ENCODE assay signal across 28 cellular contexts in the genomic region with DNA sequence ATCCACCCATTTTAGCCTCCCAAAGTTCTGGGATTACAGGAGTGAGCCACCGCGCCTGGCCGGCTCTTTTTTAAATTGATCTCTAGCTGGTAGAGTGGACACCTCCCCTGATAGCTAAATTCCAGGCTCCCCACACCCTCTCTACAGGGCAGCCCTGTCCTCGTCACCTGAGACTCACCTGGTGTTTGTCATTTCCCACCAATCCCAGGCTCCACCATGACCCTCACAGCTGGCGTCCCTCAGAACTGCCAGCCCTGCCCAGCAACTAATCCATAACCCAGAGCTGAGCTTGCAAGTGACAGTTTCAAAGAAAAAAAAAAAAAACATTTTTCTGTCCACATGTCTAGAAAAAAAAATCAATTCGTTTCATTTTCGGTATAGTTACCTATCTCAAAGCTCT.
"Had no signal": no experiment of that assay in that cellular context is flagged by ENCODE, and none has a peak within 500 bp of the region (broad histone marks: within the 10 kb centered on the region; RNA-seq: fewer than 3 reads in every experiment).

No MANE protein-coding gene starts in this region.

- H3K9ac ChIP-seq: neural progenitor cell, parathyroid adenoma had no signal

- DNase-seq: natural killer cell; occipital lobe; ovary; posterior cingulate gyrus; psoas muscle; right cardiac atrium; right lobe of liver; sigmoid colon; small intestine; stimulated activated CD4-positive, alpha-beta T cell treated with anti-CD3 and anti-CD28 coated beads, Interleukin-15, amount 100 ng/mL, for 24 hours; stimulated activated CD4-positive, alpha-beta T cell treated with anti-CD3 and anti-CD28 coated beads, Interleukin-2, amount 100 ng/mL, for 24 hours; stimulated activated CD4-positive, alpha-beta T cell treated with anti-CD3 and anti-CD28 coated beads, Interleukin-2, amount 100 ng/mL, for 48 hours; stimulated activated CD4-positive, alpha-beta T cell treated with anti-CD3 and anti-CD28 coated beads, Interleukin-4, amount 100 ng/mL, for 24 hours; stimulated activated naive B cell treated with anti-CD40 and anti-IgM and Interleukin-4, amounts not matched to agents 10 μg/mL and 1 μg/mL and 100 μg/mL, for 72 hours; stimulated activated naive CD4-positive, alpha-beta T cell treated with Interleukin-2 at 50 U/mL for 16 hours; stomach; thyroid gland; trophoblast cell; upper lobe of right lung; uterus had no signal

- H3K4me2 ChIP-seq: neural progenitor cell had no signal

- H3K4me3 ChIP-seq: neural progenitor cell, ovary, psoas muscle, right lobe of liver, sigmoid colon, stomach, thoracic aorta, thyroid gland, tibial nerve, upper lobe of right lung, uterus had no signal

- H3K36me3 Mint-ChIP-seq: natural killer cell; neural progenitor cell; stimulated activated effector memory CD8-positive, alpha-beta T cell treated with anti-CD3 and anti-CD28 coated beads, Interleukin-12 subunit alpha, Interleukin-12 subunit beta, amount 100 ng/mL, for 72 hours; stimulated activated naive B cell treated with anti-CD40 and anti-IgM and Interleukin-4, amounts not matched to agents 10 μg/mL and 1 μg/mL and 100 μg/mL, for 72 hours had no signal

- H3K9me3 Mint-ChIP-seq: natural killer cell; nephron; neural progenitor cell; stimulated activated effector memory CD8-positive, alpha-beta T cell treated with anti-CD3 and anti-CD28 coated beads, Interleukin-12 subunit alpha, Interleukin-12 subunit beta, amount 100 ng/mL, for 72 hours; stimulated activated naive B cell treated with anti-CD40 and anti-IgM and Interleukin-4, amounts not matched to agents 10 μg/mL and 1 μg/mL and 100 μg/mL, for 72 hours; stimulated activated naive CD8-positive, alpha-beta T cell treated with anti-CD3 and anti-CD28 coated beads, Interleukin-15, Interleukin-2, amounts not matched to agents 100 ng/mL and 50 ng/mL, for 24 hours had no signal

- H3K27me3 Mint-ChIP-seq: progenitor cell of endocrine pancreas; stimulated activated naive B cell treated with anti-CD40 and anti-IgM and Interleukin-4, amounts not matched to agents 10 μg/mL and 1 μg/mL and 100 μg/mL, for 72 hours; stimulated activated naive CD8-positive, alpha-beta T cell treated with anti-CD3 and anti-CD28 coated beads, Interleukin-15, Interleukin-2, amounts not matched to agents 100 ng/mL and 50 ng/mL, for 24 hours had no signal

- H3K36me3 ChIP-seq: neural progenitor cell, ovary, right lobe of liver, sigmoid colon, stomach, thoracic aorta, thyroid gland, tibial nerve, upper lobe of right lung, uterus had no signal

- H3K4me3 Mint-ChIP-seq: natural killer cell; nephron; neural progenitor cell; stimulated activated effector memory CD8-positive, alpha-beta T cell treated with anti-CD3 and anti-CD28 coated beads, Interleukin-12 subunit alpha, Interleukin-12 subunit beta, amount 100 ng/mL, for 72 hours; stimulated activated naive B cell treated with anti-CD40 and anti-IgM and Interleukin-4, amounts not matched to agents 10 μg/mL and 1 μg/mL and 100 μg/mL, for 72 hours; stimulated activated naive CD8-positive, alpha-beta T cell treated with anti-CD3 and anti-CD28 coated beads, Interleukin-15, Interleukin-2, amounts not matched to agents 100 ng/mL and 50 ng/mL, for 24 hours had no signal

- H3K27me3 ChIP-seq: neural progenitor cell, ovary, right lobe of liver, sigmoid colon, stomach, thyroid gland, tibial nerve, upper lobe of right lung, uterus had no signal

- H3K4me1 ChIP-seq: parathyroid adenoma, psoas muscle, right lobe of liver, sigmoid colon, stomach, upper lobe of right lung, uterus had no signal

- H3K9me3 ChIP-seq: ovary, psoas muscle, right lobe of liver, sigmoid colon, stomach, thoracic aorta, thyroid gland, tibial nerve, upper lobe of right lung, uterus had no signal

- H3K4me1 Mint-ChIP-seq: natural killer cell; nephron; stimulated activated effector memory CD8-positive, alpha-beta T cell treated with anti-CD3 and anti-CD28 coated beads, Interleukin-12 subunit alpha, Interleukin-12 subunit beta, amount 100 ng/mL, for 72 hours; stimulated activated naive B cell treated with anti-CD40 and anti-IgM and Interleukin-4, amounts not matched to agents 10 μg/mL and 1 μg/mL and 100 μg/mL, for 72 hours had no signal

- ATAC-seq: natural killer cell; psoas muscle; right cardiac atrium; right lobe of liver; stimulated activated effector memory CD8-positive, alpha-beta T cell treated with anti-CD3 and anti-CD28 coated beads, Interleukin-12 subunit alpha, Interleukin-12 subunit beta, amount 100 ng/mL, for 72 hours; stimulated activated naive B cell treated with anti-CD40 and anti-IgM and Interleukin-4, amounts not matched to agents 10 μg/mL and 1 μg/mL and 100 μg/mL, for 72 hours; upper lobe of right lung had no signal

- H3K27ac ChIP-seq: neural progenitor cell, ovary, parathyroid adenoma, psoas muscle, right lobe of liver, sigmoid colon, stomach, thoracic aorta, thyroid gland, tibial nerve, upper lobe of right lung, uterus had no signal

- H3K27ac Mint-ChIP-seq: natural killer cell; nephron; neural progenitor cell; progenitor cell of endocrine pancreas; stimulated activated effector memory CD8-positive, alpha-beta T cell treated with anti-CD3 and anti-CD28 coated beads, Interleukin-12 subunit alpha, Interleukin-12 subunit beta, amount 100 ng/mL, for 72 hours; stimulated activated naive B cell treated with anti-CD40 and anti-IgM and Interleukin-4, amounts not matched to agents 10 μg/mL and 1 μg/mL and 100 μg/mL, for 72 hours; stimulated activated naive CD8-positive, alpha-beta T cell treated with anti-CD3 and anti-CD28 coated beads, Interleukin-15, Interleukin-2, amounts not matched to agents 100 ng/mL and 50 ng/mL, for 24 hours had no signal
